2 cellular contexts compared by ENCODE assay signal in the genomic region with DNA sequence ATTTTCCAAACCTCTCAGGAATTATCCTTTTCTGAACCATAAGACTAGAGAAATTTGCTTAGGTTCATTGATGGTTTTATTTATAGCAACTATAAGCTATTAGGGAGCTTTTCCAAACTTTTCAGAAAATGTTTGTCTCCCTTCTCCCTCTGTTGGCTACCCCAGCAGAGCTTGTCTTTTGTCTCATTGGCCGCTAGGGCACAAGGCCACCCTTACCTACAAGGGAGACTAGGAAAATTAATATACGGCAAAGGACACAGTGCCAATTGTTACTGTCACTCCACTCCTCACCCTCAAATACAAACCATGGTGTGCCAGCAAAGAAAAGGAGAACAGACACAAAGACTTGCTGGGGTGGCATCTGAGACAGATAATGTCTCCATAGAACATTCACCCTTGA.
TF ChIP-seq lines count a peak whose summit lies in the region.

No MANE protein-coding gene starts in this region.

TF ChIP-seq in GM23338, 12 proteins besides CTCF, POLR2A, EP300 and RAD21 (continued from another document):
- TF ChIP-seq, protein P1, sequence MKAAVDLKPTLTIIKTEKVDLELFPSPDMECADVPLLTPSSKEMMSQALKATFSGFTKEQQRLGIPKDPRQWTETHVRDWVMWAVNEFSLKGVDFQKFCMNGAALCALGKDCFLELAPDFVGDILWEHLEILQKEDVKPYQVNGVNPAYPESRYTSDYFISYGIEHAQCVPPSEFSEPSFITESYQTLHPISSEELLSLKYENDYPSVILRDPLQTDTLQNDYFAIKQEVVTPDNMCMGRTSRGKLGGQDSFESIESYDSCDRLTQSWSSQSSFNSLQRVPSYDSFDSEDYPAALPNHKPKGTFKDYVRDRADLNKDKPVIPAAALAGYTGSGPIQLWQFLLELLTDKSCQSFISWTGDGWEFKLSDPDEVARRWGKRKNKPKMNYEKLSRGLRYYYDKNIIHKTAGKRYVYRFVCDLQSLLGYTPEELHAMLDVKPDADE (IDR thresholded peaks at IDR 0.05), result no peak
- no peak for TF ChIP-seq JUNB (IDR thresholded peaks at IDR 0.05; ENCODE audit: unreplicated experiment)

TF ChIP-seq in H1, 55 proteins besides CTCF, POLR2A, EP300 and RAD21:
- TF ChIP-seq, protein P2, sequence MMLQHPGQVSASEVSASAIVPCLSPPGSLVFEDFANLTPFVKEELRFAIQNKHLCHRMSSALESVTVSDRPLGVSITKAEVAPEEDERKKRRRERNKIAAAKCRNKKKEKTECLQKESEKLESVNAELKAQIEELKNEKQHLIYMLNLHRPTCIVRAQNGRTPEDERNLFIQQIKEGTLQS (IDR thresholded peaks at IDR 0.05; ENCODE audit: insufficient read depth, low read depth, low read length), result no peak
- TF ChIP-seq TEAD4 (IDR thresholded peaks at IDR 0.05; ENCODE audit: low read depth, low read length) (no peak), RFX5 (IDR thresholded peaks at IDR 0.05; ENCODE audit: borderline replicate concordance, low read depth, low read length) (no peak), CBX5 (IDR thresholded peaks at IDR 0.05; ENCODE audit: low read depth, low read length) (no peak), CHD2 (IDR thresholded peaks at IDR 0.05; ENCODE audit: low read length) (no peak)
- TF ChIP-seq, protein P3, sequence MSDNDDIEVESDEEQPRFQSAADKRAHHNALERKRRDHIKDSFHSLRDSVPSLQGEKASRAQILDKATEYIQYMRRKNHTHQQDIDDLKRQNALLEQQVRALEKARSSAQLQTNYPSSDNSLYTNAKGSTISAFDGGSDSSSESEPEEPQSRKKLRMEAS (IDR thresholded peaks at IDR 0.05), result no peak
TF ChIP-seq in H1: peak in this region for 0.
